In genomic region chr11:3590193-3590592, GRCh38 we compare ENCODE assay signal across 7 cellular contexts. TPM values are rescaled to one million over a fixed set of nuclear protein-coding genes. Genes with fewer than 3 reads are reported as not detected.
"Had no signal": no experiment of that assay in that cellular context is flagged by ENCODE, and none has a peak within 500 bp of the region (broad histone marks: within the 10 kb centered on the region; RNA-seq: fewer than 3 reads in every experiment).

No MANE protein-coding gene starts in this region.

RNA-seq across cellular contexts. Expression of gene ART5, which starts 51.6 kb away (rescaled TPM):
- total RNA-seq: HT-29; IMR-90; M059J; NCI-H460; OCI-LY7; PC-3; T-helper 1 cell treated with Interleukin-12 subunit alpha and Interleukin-12 subunit beta and Interleukin-4 antibody, amounts not matched to agents 30 ng/mL and 1 ng/mL, for 36 hours had no signal
- polyA plus RNA-seq: IMR-90 had no signal

RNA-seq across cellular contexts. Expression of gene ART1, which starts 54.7 kb away (rescaled TPM):
- total RNA-seq: HT-29; IMR-90; M059J; NCI-H460; OCI-LY7; PC-3; T-helper 1 cell treated with Interleukin-12 subunit alpha and Interleukin-12 subunit beta and Interleukin-4 antibody, amounts not matched to agents 30 ng/mL and 1 ng/mL, for 36 hours had no signal
- polyA plus RNA-seq: IMR-90 had no signal
